In genomic region chr18:23301971-23302370, GRCh38 we compare ENCODE assay signal across 15 cellular contexts.
DNase-seq lines count a peak whose midpoint lies in the region; ATAC-seq and TF ChIP-seq lines count a peak whose summit lies in the region.
"Had no signal": no experiment of that assay in that cellular context is flagged by ENCODE, and none has a peak within 500 bp of the region (broad histone marks: within the 10 kb centered on the region; RNA-seq: fewer than 3 reads in every experiment).

No MANE protein-coding gene starts in this region.

- H3K9me3 Mint-ChIP-seq in chondrocyte (ENCODE audit: low read depth): no peaks in the 10 kb centered on the region
- H3K9me3 Mint-ChIP-seq: CD8-positive, alpha-beta T cell; stimulated activated naive B cell treated with anti-CD40 and anti-IgM and Interleukin-4, amounts not matched to agents 10 μg/mL and 1 μg/mL and 100 μg/mL, for 72 hours; T-helper 1 cell treated with Interleukin-12 subunit alpha and Interleukin-12 subunit beta and Interleukin-4 antibody, amounts not matched to agents 30 μg/mL and 1 μg/mL, for 36 hours had no signal

- H3K27me3 Mint-ChIP-seq in chondrocyte (ENCODE audit: low read depth): no peaks in the 10 kb centered on the region
- H3K27me3 Mint-ChIP-seq: activated naive CD8-positive, alpha-beta T cell; stimulated activated naive B cell treated with anti-CD40 and anti-IgM and Interleukin-4, amounts not matched to agents 10 μg/mL and 1 μg/mL and 100 μg/mL, for 72 hours had no signal

- H3K36me3 Mint-ChIP-seq in chondrocyte (ENCODE audit: low read depth): peaks cover 3% of the 10 kb centered on the region
- H3K36me3 Mint-ChIP-seq: activated naive CD8-positive, alpha-beta T cell had no signal

- no peak overlapping the region for H3K4me3 Mint-ChIP-seq in chondrocyte (ENCODE audit: unreplicated experiment)
- H3K4me3 Mint-ChIP-seq: activated naive CD8-positive, alpha-beta T cell; CD8-positive, alpha-beta T cell; stimulated activated naive B cell treated with anti-CD40 and anti-IgM and Interleukin-4, amounts not matched to agents 10 μg/mL and 1 μg/mL and 100 μg/mL, for 72 hours; T-helper 1 cell treated with Interleukin-12 subunit alpha and Interleukin-12 subunit beta and Interleukin-4 antibody, amounts not matched to agents 30 μg/mL and 1 μg/mL, for 36 hours had no signal

- peak; percentile 63 for DNase-seq in COLO668 (lab: John Stamatoyannopoulos, UW; ENCODE audit: unreplicated experiment)
- DNase-seq in NCI-H1417 treated with DMSO at 0.1 percent for 48 hours (lab: John Stamatoyannopoulos, UW): peak; percentile 50
- DNase-seq in NCI-H526 (lab: John Stamatoyannopoulos, UW): peak; percentile 2 to 64
- no peak for DNase-seq in chondrocyte (ENCODE audit: low spot score)
- no peak for DNase-seq in ureter (ENCODE audit: low spot score)
- DNase-seq in SKM-1 (lab: John Stamatoyannopoulos, UW; ENCODE audit: unreplicated experiment): no peak
- DNase-seq: activated T-cell treated with anti-CD3 and anti-CD28 coated beads for 4 hours; CD8-positive, alpha-beta T cell; effector memory CD4-positive, alpha-beta T cell; stimulated activated naive B cell treated with anti-CD40 and anti-IgM and Interleukin-4, amounts not matched to agents 10 μg/mL and 1 μg/mL and 100 μg/mL, for 72 hours; uterus had no signal

- H3K4me1 Mint-ChIP-seq in chondrocyte (ENCODE audit: low read depth): peaks cover 44% of the 10 kb centered on the region

- no peak for TF ChIP-seq CTCF in chondrocyte (IDR thresholded peaks at IDR 0.05)

- peak overlapping the region; percentile 2 for H3K27ac Mint-ChIP-seq in chondrocyte (ENCODE audit: unreplicated experiment)
- H3K27ac Mint-ChIP-seq: activated naive CD8-positive, alpha-beta T cell; CD8-positive, alpha-beta T cell; stimulated activated naive B cell treated with anti-CD40 and anti-IgM and Interleukin-4, amounts not matched to agents 10 μg/mL and 1 μg/mL and 100 μg/mL, for 72 hours; T-helper 1 cell treated with Interleukin-12 subunit alpha and Interleukin-12 subunit beta and Interleukin-4 antibody, amounts not matched to agents 30 μg/mL and 1 μg/mL, for 36 hours had no signal

- no peak for ATAC-seq in HG02870 (IDR thresholded peaks at IDR 0.05; ENCODE audit: unreplicated experiment)
- ATAC-seq in GM21619 (IDR thresholded peaks at IDR 0.05; ENCODE audit: unreplicated experiment): no peak
- ATAC-seq: CD8-positive, alpha-beta T cell; stimulated activated naive B cell treated with anti-CD40 and anti-IgM and Interleukin-4, amounts not matched to agents 10 μg/mL and 1 μg/mL and 100 μg/mL, for 72 hours had no signal

Comparison
In these comparisons a context has a peak if more than half of its experiments do, and no peak if none do; other contexts are left out.
1. DNase-seq: peak in COLO668 (single experiment), NCI-H1417 treated with DMSO at 0.1 percent for 48 hours (single experiment) and NCI-H526 (2 of 2); none in chondrocyte (single experiment), ureter (single experiment) and SKM-1 (single experiment).